In the genomic region with DNA sequence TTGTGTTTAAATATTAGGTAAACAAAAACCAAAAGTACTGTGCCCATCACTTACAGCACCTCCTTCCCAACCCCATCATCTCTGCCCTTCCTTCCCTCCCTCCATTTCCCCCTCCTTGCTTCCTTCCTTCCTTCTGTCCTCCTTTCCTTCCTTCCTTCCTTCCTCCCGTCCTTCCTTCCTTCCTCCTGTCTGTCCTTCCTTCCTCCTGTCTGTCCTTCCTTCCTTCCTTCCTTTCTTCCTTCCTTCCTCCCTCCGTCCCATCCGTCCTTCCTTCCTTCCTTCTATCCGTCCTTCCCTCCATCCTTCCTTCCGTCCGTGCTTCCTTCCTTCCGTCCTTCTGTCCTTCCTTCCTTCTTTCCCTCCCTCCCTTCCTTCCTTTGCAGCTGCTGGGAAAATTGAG, we compare ENCODE assay signal across 1 cellular context.
TF ChIP-seq lines count a peak whose summit lies in the region.

No MANE protein-coding gene starts in this region.

TF ChIP-seq in K562, 482 proteins besides CTCF, POLR2A, EP300 and RAD21 (continued from another document):
- TF ChIP-seq, protein P1, sequence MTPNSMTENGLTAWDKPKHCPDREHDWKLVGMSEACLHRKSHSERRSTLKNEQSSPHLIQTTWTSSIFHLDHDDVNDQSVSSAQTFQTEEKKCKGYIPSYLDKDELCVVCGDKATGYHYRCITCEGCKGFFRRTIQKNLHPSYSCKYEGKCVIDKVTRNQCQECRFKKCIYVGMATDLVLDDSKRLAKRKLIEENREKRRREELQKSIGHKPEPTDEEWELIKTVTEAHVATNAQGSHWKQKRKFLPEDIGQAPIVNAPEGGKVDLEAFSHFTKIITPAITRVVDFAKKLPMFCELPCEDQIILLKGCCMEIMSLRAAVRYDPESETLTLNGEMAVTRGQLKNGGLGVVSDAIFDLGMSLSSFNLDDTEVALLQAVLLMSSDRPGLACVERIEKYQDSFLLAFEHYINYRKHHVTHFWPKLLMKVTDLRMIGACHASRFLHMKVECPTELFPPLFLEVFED (CRISPR knock-in tag; conservative IDR thresholded peaks at IDR 0.05) = peak; percentile 66; the same call in 1 of the 2 replicates
- TF ChIP-seq STAT5B (CRISPR knock-in tag; IDR thresholded peaks at IDR 0.05) = no peak
- TF ChIP-seq, protein P2, sequence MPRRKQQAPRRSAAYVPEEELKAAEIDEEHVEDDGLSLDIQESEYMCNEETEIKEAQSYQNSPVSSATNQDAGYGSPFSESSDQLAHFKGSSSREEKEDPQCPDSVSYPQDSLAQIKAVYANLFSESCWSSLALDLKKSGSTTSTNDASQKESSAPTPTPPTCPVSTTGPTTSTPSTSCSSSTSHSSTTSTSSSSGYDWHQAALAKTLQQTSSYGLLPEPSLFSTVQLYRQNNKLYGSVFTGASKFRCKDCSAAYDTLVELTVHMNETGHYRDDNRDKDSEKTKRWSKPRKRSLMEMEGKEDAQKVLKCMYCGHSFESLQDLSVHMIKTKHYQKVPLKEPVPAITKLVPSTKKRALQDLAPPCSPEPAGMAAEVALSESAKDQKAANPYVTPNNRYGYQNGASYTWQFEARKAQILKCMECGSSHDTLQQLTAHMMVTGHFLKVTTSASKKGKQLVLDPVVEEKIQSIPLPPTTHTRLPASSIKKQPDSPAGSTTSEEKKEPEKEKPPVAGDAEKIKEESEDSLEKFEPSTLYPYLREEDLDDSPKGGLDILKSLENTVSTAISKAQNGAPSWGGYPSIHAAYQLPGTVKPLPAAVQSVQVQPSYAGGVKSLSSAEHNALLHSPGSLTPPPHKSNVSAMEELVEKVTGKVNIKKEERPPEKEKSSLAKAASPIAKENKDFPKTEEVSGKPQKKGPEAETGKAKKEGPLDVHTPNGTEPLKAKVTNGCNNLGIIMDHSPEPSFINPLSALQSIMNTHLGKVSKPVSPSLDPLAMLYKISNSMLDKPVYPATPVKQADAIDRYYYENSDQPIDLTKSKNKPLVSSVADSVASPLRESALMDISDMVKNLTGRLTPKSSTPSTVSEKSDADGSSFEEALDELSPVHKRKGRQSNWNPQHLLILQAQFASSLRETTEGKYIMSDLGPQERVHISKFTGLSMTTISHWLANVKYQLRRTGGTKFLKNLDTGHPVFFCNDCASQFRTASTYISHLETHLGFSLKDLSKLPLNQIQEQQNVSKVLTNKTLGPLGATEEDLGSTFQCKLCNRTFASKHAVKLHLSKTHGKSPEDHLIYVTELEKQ (CRISPR knock-in tag; IDR thresholded peaks at IDR 0.05) = no peak
- no peak for TF ChIP-seq SREBF1 (IDR thresholded peaks at IDR 0.05; ENCODE audit: borderline replicate concordance, low read depth, low read length)
